1 cellular context compared by ENCODE assay signal in the genomic region with DNA sequence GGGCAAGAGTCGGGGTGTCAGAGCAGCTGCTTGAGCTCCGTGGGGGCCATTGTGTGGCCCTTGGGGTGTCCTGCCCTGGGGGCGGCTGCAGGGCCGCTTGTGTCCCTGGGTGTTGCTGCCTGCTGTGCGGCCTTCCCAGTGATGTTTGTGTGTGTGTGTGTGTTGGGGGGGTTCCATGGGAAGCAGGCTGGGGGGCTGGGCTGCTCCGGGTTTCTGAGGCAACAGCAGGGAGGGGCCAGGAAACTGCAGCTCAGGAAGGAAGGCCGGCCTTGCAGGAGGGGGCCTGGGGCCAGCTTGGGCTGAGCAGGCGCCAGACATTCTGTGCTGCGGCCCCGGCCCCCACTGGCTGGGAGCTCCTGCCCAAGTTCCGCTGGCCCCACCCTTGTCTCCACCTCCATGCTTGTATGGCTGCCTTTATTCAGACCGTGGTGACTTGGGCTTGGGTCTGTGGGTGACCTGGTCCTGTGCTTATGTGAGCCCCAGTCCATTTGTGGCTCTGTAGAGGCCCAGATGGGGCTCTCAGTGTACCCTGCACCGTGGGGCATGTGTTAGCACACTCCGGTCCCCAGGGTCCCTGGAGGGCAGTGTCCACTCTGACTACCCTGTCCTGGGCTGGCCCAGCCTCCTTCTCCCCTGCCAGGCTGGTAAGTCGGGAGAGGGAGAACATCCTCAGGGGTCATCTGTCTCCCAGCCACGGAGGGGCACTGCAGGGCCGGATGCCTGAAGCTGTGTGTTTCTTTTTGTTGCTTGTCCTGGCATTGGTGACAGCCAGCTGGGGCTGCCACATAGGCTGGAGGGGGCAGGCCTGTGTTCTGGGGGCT.
A peak's percentile ranks its signal among the peaks of the same experiment; 100 is the strongest.
TF ChIP-seq lines count a peak whose summit lies in the region.

No MANE protein-coding gene starts in this region.

TF ChIP-seq in HepG2, 621 proteins besides CTCF, POLR2A, EP300 and RAD21 (continued from another document and continues in another):
- TF ChIP-seq UBTF (CRISPR knock-in tag; IDR thresholded peaks at IDR 0.05) (peak; percentile 85), ZNF331 (CRISPR knock-in tag; IDR thresholded peaks at IDR 0.05) (peak; percentile 81), ARNT2 (CRISPR knock-in tag; IDR thresholded peaks at IDR 0.05; ENCODE audit: low read depth) (peak; percentile 64), ZNF773 (CRISPR knock-in tag; IDR thresholded peaks at IDR 0.05; ENCODE audit: borderline replicate concordance) (0 out of 2 replicates have a peak, but pooled peaks have one; percentile 71), ZNF232 (CRISPR knock-in tag; IDR thresholded peaks at IDR 0.05; ENCODE audit: borderline replicate concordance) (peak; percentile 88; the same call in 1 of the 2 replicates), ZNF10 (CRISPR knock-in tag; IDR thresholded peaks at IDR 0.05; ENCODE audit: borderline replicate concordance, low read depth) (no peak), ZSCAN22 (CRISPR knock-in tag; IDR thresholded peaks at IDR 0.05) (no peak), PAXIP1 (CRISPR knock-in tag; conservative IDR thresholded peaks at IDR 0.05) (peak; percentile 80), AHDC1 (CRISPR knock-in tag; IDR thresholded peaks at IDR 0.05; ENCODE audit: borderline replicate concordance) (no peak; the same call in 1 of the 2 replicates)
- TF ChIP-seq, protein P1, sequence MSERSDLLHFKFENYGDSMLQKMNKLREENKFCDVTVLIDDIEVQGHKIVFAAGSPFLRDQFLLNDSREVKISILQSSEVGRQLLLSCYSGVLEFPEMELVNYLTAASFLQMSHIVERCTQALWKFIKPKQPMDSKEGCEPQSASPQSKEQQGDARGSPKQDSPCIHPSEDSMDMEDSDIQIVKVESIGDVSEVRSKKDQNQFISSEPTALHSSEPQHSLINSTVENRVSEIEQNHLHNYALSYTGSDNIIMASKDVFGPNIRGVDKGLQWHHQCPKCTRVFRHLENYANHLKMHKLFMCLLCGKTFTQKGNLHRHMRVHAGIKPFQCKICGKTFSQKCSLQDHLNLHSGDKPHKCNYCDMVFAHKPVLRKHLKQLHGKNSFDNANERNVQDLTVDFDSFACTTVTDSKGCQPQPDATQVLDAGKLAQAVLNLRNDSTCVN (CRISPR knock-in tag; IDR thresholded peaks at IDR 0.05; ENCODE audit: borderline replicate concordance): peak; percentile 16; the same call in 1 of the 2 replicates
- TF ChIP-seq, protein P2, sequence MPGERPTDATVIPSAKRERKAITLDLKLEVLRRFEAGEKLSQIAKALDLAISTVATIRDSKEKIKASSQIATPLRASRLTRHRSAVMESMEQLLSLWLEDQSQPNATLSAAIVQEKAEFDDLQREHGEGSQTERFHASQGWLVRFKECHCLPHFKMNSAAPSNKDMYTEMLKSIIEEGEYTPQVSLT (CRISPR knock-in tag; IDR thresholded peaks at IDR 0.05; ENCODE audit: borderline replicate concordance, low read depth): no peak
- TF ChIP-seq, protein P3, sequence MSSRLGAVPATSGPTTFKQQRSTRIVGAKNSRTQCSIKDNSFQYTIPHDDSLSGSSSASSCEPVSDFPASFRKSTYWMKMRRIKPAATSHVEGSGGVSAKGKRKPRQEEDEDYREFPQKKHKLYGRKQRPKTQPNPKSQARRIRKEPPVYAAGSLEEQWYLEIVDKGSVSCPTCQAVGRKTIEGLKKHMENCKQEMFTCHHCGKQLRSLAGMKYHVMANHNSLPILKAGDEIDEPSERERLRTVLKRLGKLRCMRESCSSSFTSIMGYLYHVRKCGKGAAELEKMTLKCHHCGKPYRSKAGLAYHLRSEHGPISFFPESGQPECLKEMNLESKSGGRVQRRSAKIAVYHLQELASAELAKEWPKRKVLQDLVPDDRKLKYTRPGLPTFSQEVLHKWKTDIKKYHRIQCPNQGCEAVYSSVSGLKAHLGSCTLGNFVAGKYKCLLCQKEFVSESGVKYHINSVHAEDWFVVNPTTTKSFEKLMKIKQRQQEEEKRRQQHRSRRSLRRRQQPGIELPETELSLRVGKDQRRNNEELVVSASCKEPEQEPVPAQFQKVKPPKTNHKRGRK (CRISPR knock-in tag; IDR thresholded peaks at IDR 0.05): 0 out of 2 replicates have a peak, but pooled peaks have one; percentile 17
- TF ChIP-seq, protein P4, sequence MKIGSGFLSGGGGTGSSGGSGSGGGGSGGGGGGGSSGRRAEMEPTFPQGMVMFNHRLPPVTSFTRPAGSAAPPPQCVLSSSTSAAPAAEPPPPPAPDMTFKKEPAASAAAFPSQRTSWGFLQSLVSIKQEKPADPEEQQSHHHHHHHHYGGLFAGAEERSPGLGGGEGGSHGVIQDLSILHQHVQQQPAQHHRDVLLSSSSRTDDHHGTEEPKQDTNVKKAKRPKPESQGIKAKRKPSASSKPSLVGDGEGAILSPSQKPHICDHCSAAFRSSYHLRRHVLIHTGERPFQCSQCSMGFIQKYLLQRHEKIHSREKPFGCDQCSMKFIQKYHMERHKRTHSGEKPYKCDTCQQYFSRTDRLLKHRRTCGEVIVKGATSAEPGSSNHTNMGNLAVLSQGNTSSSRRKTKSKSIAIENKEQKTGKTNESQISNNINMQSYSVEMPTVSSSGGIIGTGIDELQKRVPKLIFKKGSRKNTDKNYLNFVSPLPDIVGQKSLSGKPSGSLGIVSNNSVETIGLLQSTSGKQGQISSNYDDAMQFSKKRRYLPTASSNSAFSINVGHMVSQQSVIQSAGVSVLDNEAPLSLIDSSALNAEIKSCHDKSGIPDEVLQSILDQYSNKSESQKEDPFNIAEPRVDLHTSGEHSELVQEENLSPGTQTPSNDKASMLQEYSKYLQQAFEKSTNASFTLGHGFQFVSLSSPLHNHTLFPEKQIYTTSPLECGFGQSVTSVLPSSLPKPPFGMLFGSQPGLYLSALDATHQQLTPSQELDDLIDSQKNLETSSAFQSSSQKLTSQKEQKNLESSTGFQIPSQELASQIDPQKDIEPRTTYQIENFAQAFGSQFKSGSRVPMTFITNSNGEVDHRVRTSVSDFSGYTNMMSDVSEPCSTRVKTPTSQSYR (CRISPR knock-in tag; IDR thresholded peaks at IDR 0.05; ENCODE audit: borderline replicate concordance): peak; percentile 85; the same call in 1 of the 2 replicates
- TF ChIP-seq, protein P5, sequence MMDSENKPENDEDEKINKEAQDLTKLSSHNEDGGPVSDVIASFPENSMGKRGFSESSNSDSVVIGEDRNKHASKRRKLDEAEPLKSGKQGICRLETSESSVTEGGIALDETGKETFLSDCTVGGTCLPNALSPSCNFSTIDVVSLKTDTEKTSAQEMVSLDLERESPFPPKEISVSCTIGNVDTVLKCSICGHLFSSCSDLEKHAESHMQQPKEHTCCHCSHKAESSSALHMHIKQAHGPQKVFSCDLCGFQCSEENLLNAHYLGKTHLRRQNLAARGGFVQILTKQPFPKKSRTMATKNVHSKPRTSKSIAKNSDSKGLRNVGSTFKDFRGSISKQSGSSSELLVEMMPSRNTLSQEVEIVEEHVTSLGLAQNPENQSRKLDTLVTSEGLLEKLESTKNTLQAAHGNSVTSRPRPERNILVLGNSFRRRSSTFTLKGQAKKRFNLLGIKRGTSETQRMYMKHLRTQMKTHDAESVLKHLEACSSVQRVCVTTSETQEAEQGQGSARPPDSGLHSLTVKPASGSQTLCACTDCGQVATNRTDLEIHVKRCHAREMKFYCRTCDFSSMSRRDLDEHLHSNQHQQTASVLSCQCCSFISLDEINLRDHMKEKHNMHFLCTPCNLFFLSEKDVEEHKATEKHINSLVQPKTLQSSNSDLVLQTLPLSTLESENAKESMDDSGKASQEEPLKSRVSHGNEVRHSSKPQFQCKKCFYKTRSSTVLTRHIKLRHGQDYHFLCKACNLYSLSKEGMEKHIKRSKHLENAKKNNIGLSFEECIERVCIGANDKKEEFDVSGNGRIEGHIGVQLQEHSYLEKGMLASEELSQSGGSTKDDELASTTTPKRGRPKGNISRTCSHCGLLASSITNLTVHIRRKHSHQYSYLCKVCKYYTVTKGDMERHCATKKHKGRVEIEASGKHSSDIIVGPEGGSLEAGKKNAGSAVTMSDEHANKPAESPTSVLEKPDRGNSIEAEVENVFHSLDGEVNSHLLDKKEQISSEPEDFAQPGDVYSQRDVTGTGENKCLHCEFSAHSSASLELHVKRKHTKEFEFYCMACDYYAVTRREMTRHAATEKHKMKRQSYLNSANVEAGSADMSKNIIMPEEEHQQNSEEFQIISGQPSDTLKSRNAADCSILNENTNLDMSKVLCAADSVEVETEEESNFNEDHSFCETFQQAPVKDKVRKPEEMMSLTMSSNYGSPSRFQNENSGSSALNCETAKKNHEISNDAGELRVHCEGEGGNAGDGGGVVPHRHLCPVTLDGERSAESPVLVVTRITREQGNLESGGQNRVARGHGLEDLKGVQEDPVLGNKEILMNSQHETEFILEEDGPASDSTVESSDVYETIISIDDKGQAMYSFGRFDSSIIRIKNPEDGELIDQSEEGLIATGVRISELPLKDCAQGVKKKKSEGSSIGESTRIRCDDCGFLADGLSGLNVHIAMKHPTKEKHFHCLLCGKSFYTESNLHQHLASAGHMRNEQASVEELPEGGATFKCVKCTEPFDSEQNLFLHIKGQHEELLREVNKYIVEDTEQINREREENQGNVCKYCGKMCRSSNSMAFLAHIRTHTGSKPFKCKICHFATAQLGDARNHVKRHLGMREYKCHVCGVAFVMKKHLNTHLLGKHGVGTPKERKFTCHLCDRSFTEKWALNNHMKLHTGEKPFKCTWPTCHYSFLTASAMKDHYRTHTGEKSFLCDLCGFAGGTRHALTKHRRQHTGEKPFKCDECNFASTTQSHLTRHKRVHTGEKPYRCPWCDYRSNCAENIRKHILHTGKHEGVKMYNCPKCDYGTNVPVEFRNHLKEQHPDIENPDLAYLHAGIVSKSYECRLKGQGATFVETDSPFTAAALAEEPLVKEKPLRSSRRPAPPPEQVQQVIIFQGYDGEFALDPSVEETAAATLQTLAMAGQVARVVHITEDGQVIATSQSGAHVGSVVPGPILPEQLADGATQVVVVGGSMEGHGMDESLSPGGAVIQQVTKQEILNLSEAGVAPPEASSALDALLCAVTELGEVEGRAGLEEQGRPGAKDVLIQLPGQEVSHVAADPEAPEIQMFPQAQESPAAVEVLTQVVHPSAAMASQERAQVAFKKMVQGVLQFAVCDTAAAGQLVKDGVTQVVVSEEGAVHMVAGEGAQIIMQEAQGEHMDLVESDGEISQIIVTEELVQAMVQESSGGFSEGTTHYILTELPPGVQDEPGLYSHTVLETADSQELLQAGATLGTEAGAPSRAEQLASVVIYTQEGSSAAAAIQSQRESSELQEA (CRISPR knock-in tag; IDR thresholded peaks at IDR 0.05; ENCODE audit: not compliant biosample characterization): no peak
